20 cellular contexts compared by ENCODE assay signal in genomic region chr14:48925184-48925583, GRCh38.
DNase-seq lines count a peak whose midpoint lies in the region; ATAC-seq and TF ChIP-seq lines count a peak whose summit lies in the region.
"Had no signal": no experiment of that assay in that cellular context is flagged by ENCODE, and none has a peak within 500 bp of the region (broad histone marks: within the 10 kb centered on the region; RNA-seq: fewer than 3 reads in every experiment).

No MANE protein-coding gene starts in this region.

- intact Hi-C loops in tibial artery (cut with DNase I; ENCODE audit: low total_unique reads), result no loop called here

- DNase-seq in Ammon's horn (ENCODE audit: low spot score), result peak; percentile 44
- peak; percentile 13 for DNase-seq in globus pallidus (ENCODE audit: low spot score)
- DNase-seq in left lobe of liver (ENCODE audit: low spot score), result no peak
- peak; percentile 5 for DNase-seq in putamen (ENCODE audit: low spot score)
- DNase-seq in activated CD4-positive, alpha-beta T cell treated with anti-CD3 and anti-CD28 coated beads for 48 hours, result no peak
- no peak for DNase-seq in tibial artery
- DNase-seq: 8988T; ACHN; AML-193; Calu3; CD4-positive, alpha-beta memory T cell; COR-L47; DMS53; DMS79 treated with DMSO at 0.1 percent for 48 hours; GM23248; H7; HCEC 1CT had no signal

- no peaks in the 10 kb centered on the region for H3K4me1 Mint-ChIP-seq in stimulated activated memory B cell treated with anti-CD40 and anti-IgM and Interleukin-4, amounts not matched to agents 10 μg/mL and 1 μg/mL and 100 μg/mL, for 72 hours
- H3K4me1 Mint-ChIP-seq: CD4-positive, alpha-beta memory T cell had no signal

- no peaks in the 10 kb centered on the region for H3K36me3 ChIP-seq in tibial artery

- no peaks in the 10 kb centered on the region for H3K36me3 Mint-ChIP-seq in stimulated activated memory B cell treated with anti-CD40 and anti-IgM and Interleukin-4, amounts not matched to agents 10 μg/mL and 1 μg/mL and 100 μg/mL, for 72 hours
- H3K36me3 Mint-ChIP-seq: CD4-positive, alpha-beta memory T cell had no signal

- no peak for TF ChIP-seq CTCF in tibial artery (IDR thresholded peaks at IDR 0.05)

- no peak overlapping the region for H3K4me3 ChIP-seq in tibial artery
- H3K4me3 ChIP-seq: A549, GM23248 had no signal

- ATAC-seq in left lobe of liver (peak; percentile 89), GM21717 (IDR thresholded peaks at IDR 0.05; ENCODE audit: unreplicated experiment) (no peak)
- ATAC-seq in stimulated activated memory B cell treated with anti-CD40 and anti-IgM and Interleukin-4, amounts not matched to agents 10 μg/mL and 1 μg/mL and 100 μg/mL, for 72 hours, result no peak
- ATAC-seq: A549 had no signal

- no peaks in the 10 kb centered on the region for H3K27me3 Mint-ChIP-seq in stimulated activated memory B cell treated with anti-CD40 and anti-IgM and Interleukin-4, amounts not matched to agents 10 μg/mL and 1 μg/mL and 100 μg/mL, for 72 hours
- H3K27me3 Mint-ChIP-seq: CD4-positive, alpha-beta memory T cell had no signal

- no peaks in the 10 kb centered on the region for H3K4me1 ChIP-seq in tibial artery
- H3K4me1 ChIP-seq: A549 had no signal

- no peaks in the 10 kb centered on the region for H3K27me3 ChIP-seq in tibial artery

- H3K9me3 Mint-ChIP-seq in stimulated activated memory B cell treated with anti-CD40 and anti-IgM and Interleukin-4, amounts not matched to agents 10 μg/mL and 1 μg/mL and 100 μg/mL, for 72 hours, result no peaks in the 10 kb centered on the region

- no peak overlapping the region for H3K4me3 Mint-ChIP-seq in stimulated activated memory B cell treated with anti-CD40 and anti-IgM and Interleukin-4, amounts not matched to agents 10 μg/mL and 1 μg/mL and 100 μg/mL, for 72 hours
- H3K4me3 Mint-ChIP-seq: CD4-positive, alpha-beta memory T cell had no signal

- H3K27ac ChIP-seq in tibial artery, result no peak overlapping the region
- H3K27ac ChIP-seq: A549, GM23248 had no signal

- no peak overlapping the region for H3K27ac Mint-ChIP-seq in stimulated activated memory B cell treated with anti-CD40 and anti-IgM and Interleukin-4, amounts not matched to agents 10 μg/mL and 1 μg/mL and 100 μg/mL, for 72 hours
- H3K27ac Mint-ChIP-seq: CD4-positive, alpha-beta memory T cell had no signal

- no peaks in the 10 kb centered on the region for H3K9me3 ChIP-seq in tibial artery
- H3K9me3 ChIP-seq: A549 had no signal

Comparison
In these comparisons a context has a peak if more than half of its experiments do, and no peak if none do; other contexts are left out.
1. DNase-seq: peak in Ammon's horn (single experiment), globus pallidus (single experiment) and putamen (single experiment); none in left lobe of liver (single experiment), activated CD4-positive, alpha-beta T cell treated with anti-CD3 and anti-CD28 coated beads for 48 hours (single experiment) and tibial artery (0 of 2).